ENCODE assay signal across 12 cellular contexts in the genomic region with DNA sequence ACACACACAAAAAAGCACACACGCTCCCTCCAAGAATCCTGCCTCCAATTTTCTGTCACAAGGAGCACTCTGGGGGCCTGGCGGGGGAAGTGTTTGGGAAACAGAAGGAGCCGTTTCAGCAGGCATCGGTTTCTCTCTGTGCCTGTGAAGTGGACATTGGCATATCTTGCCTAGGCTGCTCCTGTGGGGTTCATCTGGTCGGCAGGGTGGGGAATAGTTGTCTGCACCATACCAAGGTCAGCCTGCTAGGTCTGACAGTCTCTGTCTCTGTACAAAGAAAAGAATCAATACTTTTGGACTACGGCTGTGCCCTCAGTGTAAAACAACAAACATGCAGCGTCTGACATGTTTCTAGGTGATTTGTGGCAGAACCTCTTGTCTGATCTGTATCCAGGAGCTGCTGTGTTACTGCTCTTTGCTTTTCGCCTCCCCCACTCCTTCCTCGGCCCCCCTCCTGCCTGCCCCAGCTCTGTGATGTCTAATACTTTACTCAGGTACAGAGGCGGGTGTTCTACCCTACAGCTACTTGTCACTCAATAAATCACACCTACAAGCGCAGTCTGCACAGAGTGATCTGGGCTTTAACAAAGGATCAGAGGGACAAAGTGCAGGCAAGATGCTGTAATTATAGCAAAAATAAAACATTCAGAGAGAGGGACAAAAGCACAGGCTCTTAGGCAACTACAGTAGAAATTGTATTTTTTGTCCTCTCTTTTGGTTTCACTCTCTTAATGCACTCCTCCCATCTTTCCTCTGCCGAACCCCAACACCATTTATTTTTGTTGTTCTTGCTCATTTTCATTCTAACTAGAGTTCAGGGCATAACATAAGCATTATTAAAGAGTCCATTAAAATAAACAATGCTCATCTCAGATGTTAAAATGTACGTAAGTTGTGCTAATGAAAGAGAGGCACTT.
DNase-seq lines count a peak whose midpoint lies in the region; ATAC-seq and TF ChIP-seq lines count a peak whose summit lies in the region.
"Had no signal": no experiment of that assay in that cellular context is flagged by ENCODE, and none has a peak within 500 bp of the region (broad histone marks: within the 10 kb centered on the region; RNA-seq: fewer than 3 reads in every experiment).

No MANE protein-coding gene starts in this region.

- no peak overlapping the region for H4K91ac ChIP-seq in H9 (ENCODE audit: insufficient read length, low read depth, low read length)

- no peaks in the 10 kb centered on the region for H3K79me1 ChIP-seq in H9 (ENCODE audit: insufficient read depth, low read depth, low read length, poor library complexity, severe bottlenecking)

- no peaks in the 10 kb centered on the region for H3K23me2 ChIP-seq in H9 (ENCODE audit: insufficient read length, low read depth, low read length, poor library complexity, severe bottlenecking)

- DNase-seq in H9 (no peak), SK-N-SH (peak; percentile 19), right cardiac atrium (peak; percentile 16 to 70 (median 41)), psoas muscle (peak in 1 of 2 donors; percentile 26), GM10248 (ENCODE audit: extremely low spot score) (no peak), SIG-M5 treated with dmso at 0.1 percent for 504 hours (lab: John Stamatoyannopoulos, UW; ENCODE audit: unreplicated experiment) (no peak)
- no peak for DNase-seq in stimulated activated CD4-positive, alpha-beta T cell treated with anti-CD3 and anti-CD28 coated beads, Interleukin-4, amount 100 ng/mL, for 1 hour
- no peak for DNase-seq in activated naive CD4-positive, alpha-beta T cell treated with anti-CD3 and anti-CD28 coated beads, Interleukin-2, amount 50 U/mL, for 16 hours
- DNase-seq: activated CD8-positive, alpha-beta memory T cell treated with anti-CD3 and anti-CD28 coated beads, Interleukin-2, amount 50 U/mL, for 48 hours; GDM1 had no signal

- peaks cover 13% of the 10 kb centered on the region for H3K4me1 ChIP-seq in H9 (ENCODE audit: insufficient read depth, low read length)
- H3K4me1 ChIP-seq in SK-N-SH (ENCODE audit: control insufficient read depth in 1 of 2, insufficient read depth in 2 of 2, low read depth in 1 of 2, low read length in 1 of 2): peaks cover 0 to 18% of the 10 kb centered on the region in 2 experiments; a peak in 3 of 4 replicates
- H3K4me1 ChIP-seq in right cardiac atrium (ENCODE audit: control insufficient read depth, insufficient read depth, low read length): no peaks in the 10 kb centered on the region
- H3K4me1 ChIP-seq in psoas muscle: peaks cover 5% of the 10 kb centered on the region

- H3K23ac ChIP-seq in H9 (ENCODE audit: insufficient read length, low read depth, low read length): no peak overlapping the region

- no peaks in the 10 kb centered on the region for H3K27me3 Mint-ChIP-seq in H9 (ENCODE audit: low read depth)
- H3K27me3 Mint-ChIP-seq: natural killer cell treated with Interleukin-12 subunit alpha and Interleukin-12 subunit beta and Interleukin-15 and Interleukin-18, amount 100 ng/mL, for 72 hours had no signal

- no peaks in the 10 kb centered on the region for H3K9me2 ChIP-seq in SK-N-SH

- H3K14ac ChIP-seq in H9 (ENCODE audit: insufficient read depth, low read length): no peak overlapping the region

- peak overlapping the region; percentile 20 to 31 for H3K4me3 ChIP-seq in SK-N-SH (ENCODE audit: low read depth in 2 of 2, low read length in 1 of 2)
- H3K4me3 ChIP-seq in right cardiac atrium (ENCODE audit: low read length): peak overlapping the region; percentile 27
- H3K4me3 ChIP-seq in psoas muscle: peak overlapping the region; percentile 15

- CTCF ChIA-PET in SK-N-SH (lab: Yijun Ruan, JAX): interaction anchor here (1.2 kb wide), 1 partner anchor 20 kb away, joined by 3 read pairs; no protein-coding TSS in a partner anchor
- CTCF ChIA-PET in GM10248 (lab: Yijun Ruan, JAX): no interaction called here

- no peak for TF ChIP-seq RAD21 in SK-N-SH (IDR thresholded peaks at IDR 0.05; ENCODE audit: low read length)

- no peak overlapping the region for H3K9ac ChIP-seq in H9 (ENCODE audit: extremely low read depth, insufficient read length, low read length)
- peak overlapping the region; percentile 17; the same call in 1 of the 2 replicates for H3K9ac ChIP-seq in SK-N-SH

- 0 out of 5 replicates have a peak overlapping the region, but pooled peaks of 1 of the 2 experiments have one; percentile 11 for H3K4me3 Mint-ChIP-seq in H9
- H3K4me3 Mint-ChIP-seq: natural killer cell treated with Interleukin-12 subunit alpha and Interleukin-12 subunit beta and Interleukin-15 and Interleukin-18, amount 100 ng/mL, for 72 hours had no signal

- no peak overlapping the region for H2BK5ac ChIP-seq in H9 (ENCODE audit: insufficient read length, low read length)

- intact Hi-C loops in right cardiac atrium (cut with DNase I): no loop called here
- intact Hi-C loops in psoas muscle (cut with DNase I): no loop called here

- H3K4ac ChIP-seq in H9 (ENCODE audit: low read depth, low read length): no peak overlapping the region

- H3K27ac Mint-ChIP-seq in H9: peak overlapping the region; percentile 2 to 66 (median 7)
- H3K27ac Mint-ChIP-seq: natural killer cell treated with Interleukin-12 subunit alpha and Interleukin-12 subunit beta and Interleukin-15 and Interleukin-18, amount 100 ng/mL, for 72 hours had no signal

- H3K4me2 ChIP-seq in H9 (ENCODE audit: insufficient read depth, insufficient read length, low read length): no peak overlapping the region
- H3K4me2 ChIP-seq in SK-N-SH: peak overlapping the region; percentile 73

- no peak overlapping the region for H2AK5ac ChIP-seq in H9 (ENCODE audit: insufficient read length, low read length)

- no peak overlapping the region for H3K18ac ChIP-seq in H9 (ENCODE audit: insufficient read length, low read depth, low read length)

- no peak overlapping the region for H3K27ac ChIP-seq in H9 (ENCODE audit: insufficient read length, low read depth, low read length)
- peak overlapping the region in 1 of 2 experiments; percentile 8; a peak in 2 of 4 replicates for H3K27ac ChIP-seq in SK-N-SH (ENCODE audit: low read depth in 2 of 2, low read length in 1 of 2)
- H3K27ac ChIP-seq in right cardiac atrium (ENCODE audit: low read length): peak overlapping the region; percentile 1
- no peak overlapping the region for H3K27ac ChIP-seq in psoas muscle
- H3K27ac ChIP-seq: HL-60 had no signal

- TF ChIP-seq CTCF in H9 (conservative IDR thresholded peaks at IDR 0.05) (no peak), SK-N-SH (IDR thresholded peaks at IDR 0.05) (no peak), psoas muscle (IDR thresholded peaks at IDR 0.05) (no peak), GM10248 (IDR thresholded peaks at IDR 0.05; ENCODE audit: control extremely low read depth, extremely low read depth, low read depth, missing control alignments) (no peak)

- no peak for TF ChIP-seq EP300 in SK-N-SH (IDR thresholded peaks at IDR 0.05; ENCODE audit: borderline replicate concordance in 1 of 2, low read depth in 1 of 2, low read length in 1 of 2)

- no peak overlapping the region for H2BK120ac ChIP-seq in H9 (ENCODE audit: low read depth, low read length, poor library complexity, severe bottlenecking)

- no peak overlapping the region for H4K8ac ChIP-seq in H9 (replicated peaks; ENCODE audit: insufficient read length, low read depth, low read length)

- POLR2A ChIA-PET in SK-N-SH (lab: Yijun Ruan, JAX) (no interaction called here), GM10248 (lab: Yijun Ruan, JAX) (no interaction called here)

- H3K9me3 ChIP-seq in H9 (ENCODE audit: control insufficient read depth, low read depth, low read length) (no peaks in the 10 kb centered on the region), SK-N-SH (no peaks in the 10 kb centered on the region), right cardiac atrium (ENCODE audit: control insufficient read depth, low read length) (no peaks in the 10 kb centered on the region), psoas muscle (no peaks in the 10 kb centered on the region)

- no peak overlapping the region for H2BK20ac ChIP-seq in H9 (ENCODE audit: low read depth, low read length, poor library complexity, severe bottlenecking)

- H3K36me3 ChIP-seq in SK-N-SH (replicated peaks in 1 of 2; ENCODE audit: control insufficient read depth in 1 of 2, insufficient read depth in 2 of 2, low read length in 1 of 2): no peaks in the 10 kb centered on the region
- no peaks in the 10 kb centered on the region for H3K36me3 ChIP-seq in psoas muscle (ENCODE audit: insufficient read depth in 1 of 2, low read depth in 1 of 2)

- no peaks in the 10 kb centered on the region for H3K36me3 Mint-ChIP-seq in H9 (ENCODE audit: insufficient read depth in 1 of 3, low read depth in 3 of 3)
- H3K36me3 Mint-ChIP-seq: natural killer cell treated with Interleukin-12 subunit alpha and Interleukin-12 subunit beta and Interleukin-15 and Interleukin-18, amount 100 ng/mL, for 72 hours had no signal

- H2BK15ac ChIP-seq in H9 (ENCODE audit: low read depth, low read length): no peak overlapping the region

- H2AFZ ChIP-seq in H9 (ENCODE audit: low read length): no peak overlapping the region
- no peak overlapping the region for H2AFZ ChIP-seq in SK-N-SH (ENCODE audit: low read depth)

- H4K5ac ChIP-seq in H9 (ENCODE audit: insufficient read length, low read depth, low read length): no peak overlapping the region

- no peak overlapping the region for H2BK12ac ChIP-seq in H9 (ENCODE audit: insufficient read length, low read depth, low read length)

- H3F3A ChIP-seq in SK-N-SH (replicated peaks; ENCODE audit: insufficient read depth): no peaks in the 10 kb centered on the region

- no peaks in the 10 kb centered on the region for H3K27me3 ChIP-seq in H9 (ENCODE audit: insufficient read depth, low read length)
- no peaks in the 10 kb centered on the region for H3K27me3 ChIP-seq in SK-N-SH (ENCODE audit: insufficient read depth)
- no peaks in the 10 kb centered on the region for H3K27me3 ChIP-seq in right cardiac atrium (ENCODE audit: control insufficient read depth, insufficient read depth)
- no peaks in the 10 kb centered on the region for H3K27me3 ChIP-seq in psoas muscle (ENCODE audit: insufficient read depth in 3 of 3, low read length in 2 of 3)

- H4K20me1 ChIP-seq in H9 (ENCODE audit: control insufficient read depth, insufficient read depth, insufficient read length): no peaks in the 10 kb centered on the region
- H4K20me1 ChIP-seq in SK-N-SH (ENCODE audit: insufficient read depth): no peaks in the 10 kb centered on the region

- peaks cover 68 to 77% of the 10 kb centered on the region in 2 experiments for H3K4me1 Mint-ChIP-seq in H9

- no peaks in the 10 kb centered on the region for H3K9me3 Mint-ChIP-seq in H9
- H3K9me3 Mint-ChIP-seq: natural killer cell treated with Interleukin-12 subunit alpha and Interleukin-12 subunit beta and Interleukin-15 and Interleukin-18, amount 100 ng/mL, for 72 hours had no signal

- ATAC-seq in right cardiac atrium (peak; percentile 48 to 62), psoas muscle (peak in 2 of 4 donors; percentile 38 to 45)
- ATAC-seq: natural killer cell treated with Interleukin-12 subunit alpha and Interleukin-12 subunit beta and Interleukin-15 and Interleukin-18, amount 100 ng/mL, for 72 hours had no signal

- H3K56ac ChIP-seq in H9 (ENCODE audit: insufficient read length, low read depth, low read length): no peak overlapping the region

- no peak overlapping the region for H3T11ph ChIP-seq in H9 (ENCODE audit: low read length)

- no CpG with 5 or more reads among the region's 13 CpGs for WGBS in H9 (ENCODE audit: extremely low coverage, insufficient read length, low lambda C conversion rate)
- WGBS in SK-N-SH (ENCODE audit: low lambda C conversion rate): 58% methylated on average over 13 of the region's 13 CpGs
- 54% methylated on average over 13 of the region's 13 CpGs for WGBS in right cardiac atrium
- 61 to 76% (median 75%) methylated on average over 13 of the region's 13 CpGs for whole genome bisulfite sequencing in psoas muscle, 3 donors

- H3K79me2 ChIP-seq in H9 (ENCODE audit: insufficient read depth, low read length): no peaks in the 10 kb centered on the region
- H3K79me2 ChIP-seq in SK-N-SH (ENCODE audit: insufficient read depth): peaks cover 22% of the 10 kb centered on the region

Comparison
In these comparisons a context has a peak if more than half of its experiments do, and no peak if none do; other contexts are left out.
1. DNase-seq: peak in SK-N-SH (single experiment) and right cardiac atrium (3 of 3); none in H9 (single experiment), stimulated activated CD4-positive, alpha-beta T cell treated with anti-CD3 and anti-CD28 coated beads, Interleukin-4, amount 100 ng/mL, for 1 hour (single experiment), GM10248 (single experiment), SIG-M5 treated with dmso at 0.1 percent for 504 hours (single experiment) and activated naive CD4-positive, alpha-beta T cell treated with anti-CD3 and anti-CD28 coated beads, Interleukin-2, amount 50 U/mL, for 16 hours (single experiment).
2. Peak in every context shown above with its lines, with median percentiles within 50 percentile points of each other: H3K4me3 ChIP-seq.